Comparison of ENCODE assay signal across 1 cellular context in the genomic region with DNA sequence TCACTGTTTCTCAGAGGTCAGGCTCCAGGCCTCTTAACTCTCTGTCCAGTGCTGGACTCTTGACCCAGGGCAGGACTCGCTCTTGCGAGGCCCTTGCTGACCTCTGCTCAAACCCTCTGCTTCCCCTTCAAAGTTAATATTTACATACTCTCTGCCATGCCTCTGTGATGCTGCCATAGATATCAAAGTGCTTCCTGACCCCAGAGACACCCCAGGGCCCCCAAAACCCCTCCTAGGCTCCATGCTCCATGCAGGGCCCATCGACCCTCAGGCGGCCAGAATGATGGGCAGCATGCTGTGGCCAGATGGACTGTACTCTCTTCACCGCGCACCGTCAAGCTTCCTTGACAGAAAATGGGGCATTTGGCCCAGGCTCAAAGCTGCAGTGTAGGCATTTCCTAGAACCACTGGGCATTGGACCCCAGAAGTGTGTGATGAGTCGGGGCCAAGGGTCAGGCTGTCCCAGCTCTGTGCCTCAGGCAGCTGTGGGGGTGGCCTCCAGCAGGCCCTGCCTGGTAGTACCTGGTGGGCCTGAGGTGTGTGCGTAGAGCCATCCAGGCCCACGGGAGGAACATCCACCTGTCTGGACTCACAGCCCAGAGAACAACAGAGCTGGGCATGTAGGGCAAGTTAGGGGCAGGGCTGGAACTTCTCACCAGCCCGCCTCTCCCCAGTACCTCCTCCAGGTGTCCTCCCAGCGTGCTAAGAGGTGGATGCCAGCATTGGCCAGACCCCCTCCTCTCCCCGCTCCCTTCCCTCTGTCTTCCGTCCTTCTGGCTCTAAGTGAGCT.
A peak's percentile ranks its signal among the peaks of the same experiment; 100 is the strongest.
TF ChIP-seq lines count a peak whose summit lies in the region.

No MANE protein-coding gene starts in this region.

TF ChIP-seq in HepG2, 621 proteins besides CTCF, POLR2A, EP300 and RAD21 (continued from another document and continues in another):
- TF ChIP-seq GZF1 (CRISPR knock-in tag; IDR thresholded peaks at IDR 0.05) (no peak; the same call in 1 of the 2 replicates), ZNF496 (CRISPR knock-in tag; IDR thresholded peaks at IDR 0.05; ENCODE audit: insufficient replicate concordance) (no peak), GFI1 (CRISPR knock-in tag; IDR thresholded peaks at IDR 0.05; ENCODE audit: borderline replicate concordance) (peak; percentile 74; the same call in 1 of the 2 replicates), JDP2 (CRISPR knock-in tag; IDR thresholded peaks at IDR 0.05; ENCODE audit: borderline replicate concordance) (no peak), ARNT2 (CRISPR knock-in tag; IDR thresholded peaks at IDR 0.05; ENCODE audit: low read depth) (peak; percentile 43), ZNF256 (CRISPR knock-in tag; conservative IDR thresholded peaks at IDR 0.05) (0 out of 2 replicates have a peak, but pooled peaks have one; percentile 41), MTA1 (CRISPR knock-in tag; IDR thresholded peaks at IDR 0.05; ENCODE audit: borderline replicate concordance) (peak; percentile 99), SAP130 (CRISPR knock-in tag; IDR thresholded peaks at IDR 0.05; ENCODE audit: low read depth) (peak; percentile 57), ZNF17 (CRISPR knock-in tag; IDR thresholded peaks at IDR 0.05) (no peak), HOXA7 (CRISPR knock-in tag; IDR thresholded peaks at IDR 0.05) (no peak), HOXA9 (CRISPR knock-in tag; IDR thresholded peaks at IDR 0.05; ENCODE audit: borderline replicate concordance) (no peak), POLR2AphosphoS2 (IDR thresholded peaks at IDR 0.05; ENCODE audit: low read depth, low read length) (no peak), PITX1 (CRISPR knock-in tag; IDR thresholded peaks at IDR 0.05) (peak; percentile 90), AGO2 (optimal IDR thresholded peaks at IDR 0.05; ENCODE audit: low read depth, low read length) (peak; percentile 48), CCDC6 (CRISPR knock-in tag; IDR thresholded peaks at IDR 0.05) (peak; percentile 69; the same call in 1 of the 2 replicates), CREB1 (IDR thresholded peaks at IDR 0.05) (no peak), CREB1 (CRISPR knock-in tag; IDR thresholded peaks at IDR 0.05) (peak; percentile 73), HNRNPL (IDR thresholded peaks at IDR 0.05; ENCODE audit: low read depth, low read length) (peak; percentile 95), NR2C2 (CRISPR knock-in tag; IDR thresholded peaks at IDR 0.05; ENCODE audit: borderline replicate concordance) (peak; percentile 90), ARNTL (CRISPR knock-in tag; IDR thresholded peaks at IDR 0.05) (peak; percentile 53; the same call in 1 of the 2 replicates), ZFP36 (IDR thresholded peaks at IDR 0.05; ENCODE audit: borderline replicate concordance, low read depth, low read length, partially characterized antibody) (no peak), GATA4 (IDR thresholded peaks at IDR 0.05; ENCODE audit: borderline replicate concordance, low read depth) (peak; percentile 82; the same call in 1 of the 2 replicates), ESRRA (CRISPR knock-in tag; IDR thresholded peaks at IDR 0.05; ENCODE audit: low read depth) (peak; percentile 94), SP140L (CRISPR knock-in tag; IDR thresholded peaks at IDR 0.05; ENCODE audit: borderline replicate concordance) (no peak), PCBP1 (IDR thresholded peaks at IDR 0.05; ENCODE audit: borderline replicate concordance, low read depth, low read length) (no peak), ARID2 (CRISPR knock-in tag; IDR thresholded peaks at IDR 0.05; ENCODE audit: borderline replicate concordance) (peak; percentile 88; the same call in 1 of the 2 replicates), IRF2 (CRISPR knock-in tag; IDR thresholded peaks at IDR 0.05) (no peak; the same call in none of the 2 replicates)
- TF ChIP-seq, protein P1, sequence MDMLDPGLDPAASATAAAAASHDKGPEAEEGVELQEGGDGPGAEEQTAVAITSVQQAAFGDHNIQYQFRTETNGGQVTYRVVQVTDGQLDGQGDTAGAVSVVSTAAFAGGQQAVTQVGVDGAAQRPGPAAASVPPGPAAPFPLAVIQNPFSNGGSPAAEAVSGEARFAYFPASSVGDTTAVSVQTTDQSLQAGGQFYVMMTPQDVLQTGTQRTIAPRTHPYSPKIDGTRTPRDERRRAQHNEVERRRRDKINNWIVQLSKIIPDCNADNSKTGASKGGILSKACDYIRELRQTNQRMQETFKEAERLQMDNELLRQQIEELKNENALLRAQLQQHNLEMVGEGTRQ (IDR thresholded peaks at IDR 0.05; ENCODE audit: low read depth, low read length), result no peak
- TF ChIP-seq, protein P1 (CRISPR knock-in tag; IDR thresholded peaks at IDR 0.05; ENCODE audit: borderline replicate concordance), result no peak
- TF ChIP-seq, protein P2, sequence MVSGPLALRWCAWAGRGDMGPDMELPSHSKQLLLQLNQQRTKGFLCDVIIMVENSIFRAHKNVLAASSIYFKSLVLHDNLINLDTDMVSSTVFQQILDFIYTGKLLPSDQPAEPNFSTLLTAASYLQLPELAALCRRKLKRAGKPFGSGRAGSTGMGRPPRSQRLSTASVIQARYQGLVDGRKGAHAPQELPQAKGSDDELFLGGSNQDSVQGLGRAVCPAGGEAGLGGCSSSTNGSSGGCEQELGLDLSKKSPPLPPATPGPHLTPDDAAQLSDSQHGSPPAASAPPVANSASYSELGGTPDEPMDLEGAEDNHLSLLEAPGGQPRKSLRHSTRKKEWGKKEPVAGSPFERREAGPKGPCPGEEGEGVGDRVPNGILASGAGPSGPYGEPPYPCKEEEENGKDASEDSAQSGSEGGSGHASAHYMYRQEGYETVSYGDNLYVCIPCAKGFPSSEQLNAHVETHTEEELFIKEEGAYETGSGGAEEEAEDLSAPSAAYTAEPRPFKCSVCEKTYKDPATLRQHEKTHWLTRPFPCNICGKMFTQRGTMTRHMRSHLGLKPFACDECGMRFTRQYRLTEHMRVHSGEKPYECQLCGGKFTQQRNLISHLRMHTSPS (CRISPR knock-in tag; IDR thresholded peaks at IDR 0.05; ENCODE audit: low read depth), result peak; percentile 98
- TF ChIP-seq, protein P3, sequence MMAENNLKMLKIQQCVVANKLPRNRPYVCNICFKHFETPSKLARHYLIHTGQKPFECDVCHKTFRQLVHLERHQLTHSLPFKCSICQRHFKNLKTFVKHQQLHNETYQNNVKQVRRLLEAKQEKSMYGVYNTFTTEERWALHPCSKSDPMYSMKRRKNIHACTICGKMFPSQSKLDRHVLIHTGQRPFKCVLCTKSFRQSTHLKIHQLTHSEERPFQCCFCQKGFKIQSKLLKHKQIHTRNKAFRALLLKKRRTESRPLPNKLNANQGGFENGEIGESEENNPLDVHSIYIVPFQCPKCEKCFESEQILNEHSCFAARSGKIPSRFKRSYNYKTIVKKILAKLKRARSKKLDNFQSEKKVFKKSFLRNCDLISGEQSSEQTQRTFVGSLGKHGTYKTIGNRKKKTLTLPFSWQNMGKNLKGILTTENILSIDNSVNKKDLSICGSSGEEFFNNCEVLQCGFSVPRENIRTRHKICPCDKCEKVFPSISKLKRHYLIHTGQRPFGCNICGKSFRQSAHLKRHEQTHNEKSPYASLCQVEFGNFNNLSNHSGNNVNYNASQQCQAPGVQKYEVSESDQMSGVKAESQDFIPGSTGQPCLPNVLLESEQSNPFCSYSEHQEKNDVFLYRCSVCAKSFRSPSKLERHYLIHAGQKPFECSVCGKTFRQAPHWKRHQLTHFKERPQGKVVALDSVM (CRISPR knock-in tag; IDR thresholded peaks at IDR 0.05), result 0 out of 2 replicates have a peak, but pooled peaks have one; percentile 12
- TF ChIP-seq, protein P4, sequence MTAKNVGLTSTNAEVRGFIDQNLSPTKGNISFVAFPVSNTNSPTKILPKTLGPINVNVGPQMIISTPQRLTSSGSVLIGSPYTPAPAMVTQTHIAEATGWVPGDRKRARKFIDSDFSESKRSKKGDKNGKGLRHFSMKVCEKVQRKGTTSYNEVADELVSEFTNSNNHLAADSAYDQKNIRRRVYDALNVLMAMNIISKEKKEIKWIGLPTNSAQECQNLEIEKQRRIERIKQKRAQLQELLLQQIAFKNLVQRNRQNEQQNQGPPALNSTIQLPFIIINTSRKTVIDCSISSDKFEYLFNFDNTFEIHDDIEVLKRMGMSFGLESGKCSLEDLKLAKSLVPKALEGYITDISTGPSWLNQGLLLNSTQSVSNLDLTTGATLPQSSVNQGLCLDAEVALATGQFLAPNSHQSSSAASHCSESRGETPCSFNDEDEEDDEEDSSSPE (CRISPR knock-in tag; IDR thresholded peaks at IDR 0.05), result no peak; the same call in 1 of the 2 replicates
- TF ChIP-seq, protein P5, sequence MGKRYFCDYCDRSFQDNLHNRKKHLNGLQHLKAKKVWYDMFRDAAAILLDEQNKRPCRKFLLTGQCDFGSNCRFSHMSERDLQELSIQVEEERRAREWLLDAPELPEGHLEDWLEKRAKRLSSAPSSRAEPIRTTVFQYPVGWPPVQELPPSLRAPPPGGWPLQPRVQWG (CRISPR knock-in tag; IDR thresholded peaks at IDR 0.05; ENCODE audit: borderline replicate concordance, low read depth), result no peak
- TF ChIP-seq, protein P6, sequence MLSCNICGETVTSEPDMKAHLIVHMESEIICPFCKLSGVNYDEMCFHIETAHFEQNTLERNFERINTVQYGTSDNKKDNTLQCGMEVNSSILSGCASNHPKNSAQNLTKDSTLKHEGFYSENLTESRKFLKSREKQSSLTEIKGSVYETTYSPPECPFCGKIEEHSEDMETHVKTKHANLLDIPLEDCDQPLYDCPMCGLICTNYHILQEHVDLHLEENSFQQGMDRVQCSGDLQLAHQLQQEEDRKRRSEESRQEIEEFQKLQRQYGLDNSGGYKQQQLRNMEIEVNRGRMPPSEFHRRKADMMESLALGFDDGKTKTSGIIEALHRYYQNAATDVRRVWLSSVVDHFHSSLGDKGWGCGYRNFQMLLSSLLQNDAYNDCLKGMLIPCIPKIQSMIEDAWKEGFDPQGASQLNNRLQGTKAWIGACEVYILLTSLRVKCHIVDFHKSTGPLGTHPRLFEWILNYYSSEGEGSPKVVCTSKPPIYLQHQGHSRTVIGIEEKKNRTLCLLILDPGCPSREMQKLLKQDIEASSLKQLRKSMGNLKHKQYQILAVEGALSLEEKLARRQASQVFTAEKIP (CRISPR knock-in tag; IDR thresholded peaks at IDR 0.05; ENCODE audit: borderline replicate concordance), result no peak
- TF ChIP-seq, protein P7, sequence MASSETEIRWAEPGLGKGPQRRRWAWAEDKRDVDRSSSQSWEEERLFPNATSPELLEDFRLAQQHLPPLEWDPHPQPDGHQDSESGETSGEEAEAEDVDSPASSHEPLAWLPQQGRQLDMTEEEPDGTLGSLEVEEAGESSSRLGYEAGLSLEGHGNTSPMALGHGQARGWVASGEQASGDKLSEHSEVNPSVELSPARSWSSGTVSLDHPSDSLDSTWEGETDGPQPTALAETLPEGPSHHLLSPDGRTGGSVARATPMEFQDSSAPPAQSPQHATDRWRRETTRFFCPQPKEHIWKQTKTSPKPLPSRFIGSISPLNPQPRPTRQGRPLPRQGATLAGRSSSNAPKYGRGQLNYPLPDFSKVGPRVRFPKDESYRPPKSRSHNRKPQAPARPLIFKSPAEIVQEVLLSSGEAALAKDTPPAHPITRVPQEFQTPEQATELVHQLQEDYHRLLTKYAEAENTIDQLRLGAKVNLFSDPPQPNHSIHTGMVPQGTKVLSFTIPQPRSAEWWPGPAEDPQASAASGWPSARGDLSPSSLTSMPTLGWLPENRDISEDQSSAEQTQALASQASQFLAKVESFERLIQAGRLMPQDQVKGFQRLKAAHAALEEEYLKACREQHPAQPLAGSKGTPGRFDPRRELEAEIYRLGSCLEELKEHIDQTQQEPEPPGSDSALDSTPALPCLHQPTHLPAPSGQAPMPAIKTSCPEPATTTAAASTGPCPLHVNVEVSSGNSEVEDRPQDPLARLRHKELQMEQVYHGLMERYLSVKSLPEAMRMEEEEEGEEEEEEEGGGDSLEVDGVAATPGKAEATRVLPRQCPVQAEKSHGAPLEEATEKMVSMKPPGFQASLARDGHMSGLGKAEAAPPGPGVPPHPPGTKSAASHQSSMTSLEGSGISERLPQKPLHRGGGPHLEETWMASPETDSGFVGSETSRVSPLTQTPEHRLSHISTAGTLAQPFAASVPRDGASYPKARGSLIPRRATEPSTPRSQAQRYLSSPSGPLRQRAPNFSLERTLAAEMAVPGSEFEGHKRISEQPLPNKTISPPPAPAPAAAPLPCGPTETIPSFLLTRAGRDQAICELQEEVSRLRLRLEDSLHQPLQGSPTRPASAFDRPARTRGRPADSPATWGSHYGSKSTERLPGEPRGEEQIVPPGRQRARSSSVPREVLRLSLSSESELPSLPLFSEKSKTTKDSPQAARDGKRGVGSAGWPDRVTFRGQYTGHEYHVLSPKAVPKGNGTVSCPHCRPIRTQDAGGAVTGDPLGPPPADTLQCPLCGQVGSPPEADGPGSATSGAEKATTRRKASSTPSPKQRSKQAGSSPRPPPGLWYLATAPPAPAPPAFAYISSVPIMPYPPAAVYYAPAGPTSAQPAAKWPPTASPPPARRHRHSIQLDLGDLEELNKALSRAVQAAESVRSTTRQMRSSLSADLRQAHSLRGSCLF (CRISPR knock-in tag; IDR thresholded peaks at IDR 0.05; ENCODE audit: borderline replicate concordance), result no peak
- TF ChIP-seq, protein P8, sequence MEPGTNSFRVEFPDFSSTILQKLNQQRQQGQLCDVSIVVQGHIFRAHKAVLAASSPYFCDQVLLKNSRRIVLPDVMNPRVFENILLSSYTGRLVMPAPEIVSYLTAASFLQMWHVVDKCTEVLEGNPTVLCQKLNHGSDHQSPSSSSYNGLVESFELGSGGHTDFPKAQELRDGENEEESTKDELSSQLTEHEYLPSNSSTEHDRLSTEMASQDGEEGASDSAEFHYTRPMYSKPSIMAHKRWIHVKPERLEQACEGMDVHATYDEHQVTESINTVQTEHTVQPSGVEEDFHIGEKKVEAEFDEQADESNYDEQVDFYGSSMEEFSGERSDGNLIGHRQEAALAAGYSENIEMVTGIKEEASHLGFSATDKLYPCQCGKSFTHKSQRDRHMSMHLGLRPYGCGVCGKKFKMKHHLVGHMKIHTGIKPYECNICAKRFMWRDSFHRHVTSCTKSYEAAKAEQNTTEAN (CRISPR knock-in tag; conservative IDR thresholded peaks at IDR 0.05), result peak; percentile 64
- TF ChIP-seq, protein P9, sequence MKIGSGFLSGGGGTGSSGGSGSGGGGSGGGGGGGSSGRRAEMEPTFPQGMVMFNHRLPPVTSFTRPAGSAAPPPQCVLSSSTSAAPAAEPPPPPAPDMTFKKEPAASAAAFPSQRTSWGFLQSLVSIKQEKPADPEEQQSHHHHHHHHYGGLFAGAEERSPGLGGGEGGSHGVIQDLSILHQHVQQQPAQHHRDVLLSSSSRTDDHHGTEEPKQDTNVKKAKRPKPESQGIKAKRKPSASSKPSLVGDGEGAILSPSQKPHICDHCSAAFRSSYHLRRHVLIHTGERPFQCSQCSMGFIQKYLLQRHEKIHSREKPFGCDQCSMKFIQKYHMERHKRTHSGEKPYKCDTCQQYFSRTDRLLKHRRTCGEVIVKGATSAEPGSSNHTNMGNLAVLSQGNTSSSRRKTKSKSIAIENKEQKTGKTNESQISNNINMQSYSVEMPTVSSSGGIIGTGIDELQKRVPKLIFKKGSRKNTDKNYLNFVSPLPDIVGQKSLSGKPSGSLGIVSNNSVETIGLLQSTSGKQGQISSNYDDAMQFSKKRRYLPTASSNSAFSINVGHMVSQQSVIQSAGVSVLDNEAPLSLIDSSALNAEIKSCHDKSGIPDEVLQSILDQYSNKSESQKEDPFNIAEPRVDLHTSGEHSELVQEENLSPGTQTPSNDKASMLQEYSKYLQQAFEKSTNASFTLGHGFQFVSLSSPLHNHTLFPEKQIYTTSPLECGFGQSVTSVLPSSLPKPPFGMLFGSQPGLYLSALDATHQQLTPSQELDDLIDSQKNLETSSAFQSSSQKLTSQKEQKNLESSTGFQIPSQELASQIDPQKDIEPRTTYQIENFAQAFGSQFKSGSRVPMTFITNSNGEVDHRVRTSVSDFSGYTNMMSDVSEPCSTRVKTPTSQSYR (CRISPR knock-in tag; IDR thresholded peaks at IDR 0.05; ENCODE audit: borderline replicate concordance), result peak; percentile 56; the same call in 1 of the 2 replicates
